Comparison of ENCODE assay signal across 1 cellular context in genomic region chr19:53333071-53333465, GRCh38.
TF ChIP-seq lines count a peak whose summit lies in the region.

No MANE protein-coding gene starts in this region.

TF ChIP-seq in H1, 55 proteins besides CTCF, POLR2A, EP300 and RAD21 (continued from another document):
- TF ChIP-seq CHD7 (IDR thresholded peaks at IDR 0.05; ENCODE audit: insufficient replicate concordance, low read length): no peak
